Comparison of ENCODE assay signal across 21 cellular contexts in genomic region chr13:98693756-98694155, GRCh38. TPM values are rescaled to one million over a fixed set of nuclear protein-coding genes. Genes with fewer than 3 reads are reported as not detected.
A peak's percentile ranks its signal among the peaks of the same experiment; 100 is the strongest.
DNase-seq lines count a peak whose midpoint lies in the region; ATAC-seq and TF ChIP-seq lines count a peak whose summit lies in the region.
"Had no signal": no experiment of that assay in that cellular context is flagged by ENCODE, and none has a peak within 500 bp of the region (broad histone marks: within the 10 kb centered on the region; RNA-seq: fewer than 3 reads in every experiment).

No MANE protein-coding gene starts in this region.

- no peaks in the 10 kb centered on the region for H3K36me3 Mint-ChIP-seq in neural crest cell (ENCODE audit: low read depth)
- H3K36me3 Mint-ChIP-seq: CD4-positive, alpha-beta memory T cell had no signal

- H3K27me3 ChIP-seq in HUES48 (ENCODE audit: control insufficient read depth, insufficient read depth, low read length) (no peaks in the 10 kb centered on the region), WERI-Rb-1 (ENCODE audit: insufficient read depth, low read depth, severe bottlenecking) (no peaks in the 10 kb centered on the region)

- H3K4me1 Mint-ChIP-seq in neural crest cell = peaks cover 15% of the 10 kb centered on the region
- H3K4me1 Mint-ChIP-seq: CD4-positive, alpha-beta memory T cell had no signal

- no peaks in the 10 kb centered on the region for H3K9me3 ChIP-seq in HUES48 (ENCODE audit: control insufficient read depth, insufficient read depth, low read length)
- H3K9me3 ChIP-seq in WERI-Rb-1 (ENCODE audit: severe bottlenecking) = no peaks in the 10 kb centered on the region
- H3K9me3 ChIP-seq: HAP-1 had no signal

- TF ChIP-seq CTCF in WERI-Rb-1 (IDR thresholded peaks at IDR 0.05; ENCODE audit: low read depth, low read length) (no peak), neural crest cell (conservative IDR thresholded peaks at IDR 0.05) (no peak)

- H3K9me3 Mint-ChIP-seq in neural crest cell = no peaks in the 10 kb centered on the region
- H3K9me3 Mint-ChIP-seq: CD4-positive, alpha-beta memory T cell; GM23338; HFFc6 had no signal

- no peak overlapping the region for H3K4me3 ChIP-seq in HUES48 (ENCODE audit: low read depth, low read length)
- H3K4me3 ChIP-seq in WERI-Rb-1 (ENCODE audit: low read depth, low read length) = no peak overlapping the region
- H3K4me3 ChIP-seq: GM23338, HAP-1 had no signal

- H3K27ac Mint-ChIP-seq in neural crest cell (ENCODE audit: unreplicated experiment) = peak overlapping the region; percentile 62
- H3K27ac Mint-ChIP-seq: CD4-positive, alpha-beta memory T cell; GM23338; HFFc6 had no signal

- H3K36me3 ChIP-seq in HUES48 (ENCODE audit: control insufficient read depth, insufficient read depth, low read length) (no peaks in the 10 kb centered on the region), WERI-Rb-1 (no peaks in the 10 kb centered on the region)
- H3K36me3 ChIP-seq: HAP-1 had no signal

- H3K27ac ChIP-seq in HUES48 (ENCODE audit: low read depth, low read length) = peak overlapping the region; percentile 33
- H3K27ac ChIP-seq in WERI-Rb-1 = peak overlapping the region; percentile 21

- H3K4me3 Mint-ChIP-seq in neural crest cell = no peak overlapping the region
- H3K4me3 Mint-ChIP-seq: CD4-positive, alpha-beta memory T cell; GM23338; HFFc6 had no signal

- ATAC-seq in sciatic nerve = no peak
- no peak for ATAC-seq in HG02973 (IDR thresholded peaks at IDR 0.05; ENCODE audit: unreplicated experiment)
- ATAC-seq: GM23338 had no signal

- peaks cover under 1% of the 10 kb centered on the region for H3K4me1 ChIP-seq in HUES48 (ENCODE audit: control insufficient read depth, insufficient read depth, low read length)

- H3K9ac ChIP-seq in HUES48 (ENCODE audit: low read depth, low read length) = no peak overlapping the region

- H3K27me3 Mint-ChIP-seq in neural crest cell (ENCODE audit: low read depth) = no peaks in the 10 kb centered on the region

- intact Hi-C loops in sciatic nerve (cut with DNase I) = no loop called here

- DNase-seq in WERI-Rb-1 (peak; percentile 78), left kidney (ENCODE audit: low read depth, low spot score) (peak; percentile 72), neural crest cell (ENCODE audit: low read depth, low spot score) (no peak), NCI-H446 treated with DMSO at 0.1 percent for 48 hours (lab: John Stamatoyannopoulos, UW) (no peak), sciatic nerve (ENCODE audit: low spot score) (no peak)
- DNase-seq: C1 segment of cervical spinal cord; Calu3; CD4-positive, alpha-beta memory T cell; COR-L47; DMS53; DMS79 treated with DMSO at 0.1 percent for 48 hours; GF-D8; HFFc6 had no signal

RNA-seq across cellular contexts. Expression of gene SLC15A1, which starts 58.7 kb away (rescaled TPM):
- not detected in 2 replicates for total RNA-seq in neural crest cell
- total RNA-seq in sciatic nerve = 0.22 TPM
- total RNA-seq: A172; A673; CD4-positive, alpha-beta memory T cell; Daoy; G401; HFFc6 had no signal

Comparison
In these comparisons a context has a peak if more than half of its experiments do, and no peak if none do; other contexts are left out.
1. DNase-seq: peak in WERI-Rb-1 (single experiment) and left kidney (single experiment); none in neural crest cell (single experiment), NCI-H446 treated with DMSO at 0.1 percent for 48 hours (single experiment) and sciatic nerve (single experiment).